16 cellular contexts compared by ENCODE assay signal in genomic region chr9:130090915-130091314, GRCh38.
"Had no signal": no experiment of that assay in that cellular context is flagged by ENCODE, and none has a peak within 500 bp of the region (broad histone marks: within the 10 kb centered on the region; RNA-seq: fewer than 3 reads in every experiment).

No MANE protein-coding gene starts in this region.

- H3K4me3 ChIP-seq: lower lobe of right lung had no signal

- DNase-seq: activated CD4-positive, alpha-beta T cell treated with anti-CD3 and anti-CD28 coated beads for 4 hours; activated CD8-positive, alpha-beta T cell treated with anti-CD3 and anti-CD28 coated beads, Interleukin-2, amount 10 ng/mL, durations not matched to agents 7 days and 5 days; activated naive CD4-positive, alpha-beta T cell treated with anti-CD3 and anti-CD28 coated beads, Interleukin-2, amount 10 ng/mL, durations not matched to agents 7 days and 5 days; amniotic stem cell; hippocampal formation; lower lobe of right lung; right cardiac atrium; small intestine; substantia nigra; T1000 had no signal

- H3K27me3 Mint-ChIP-seq: activated naive CD4-positive, alpha-beta T cell treated with anti-CD3 and anti-CD28 coated beads, Interleukin-2, amount 10 ng/mL, durations not matched to agents 7 days and 5 days; type B pancreatic cell had no signal

- H3K4me1 Mint-ChIP-seq: mesothelial cell of epicardium had no signal

- H3K27ac ChIP-seq: lower lobe of right lung, neutrophil, VCaP had no signal

- ATAC-seq: activated CD8-positive, alpha-beta T cell treated with anti-CD3 and anti-CD28 coated beads, Interleukin-2, amount 10 ng/mL, durations not matched to agents 7 days and 5 days; lower lobe of right lung; right cardiac atrium; stimulated activated effector memory CD8-positive, alpha-beta T cell treated with anti-CD3 and anti-CD28 coated beads, Interleukin-12 subunit alpha, Interleukin-12 subunit beta, amount 100 ng/mL, for 72 hours had no signal

- H3K4me3 Mint-ChIP-seq: activated CD8-positive, alpha-beta T cell treated with anti-CD3 and anti-CD28 coated beads, Interleukin-2, amount 10 ng/mL, durations not matched to agents 7 days and 5 days; activated naive CD4-positive, alpha-beta T cell treated with anti-CD3 and anti-CD28 coated beads, Interleukin-2, amount 10 ng/mL, durations not matched to agents 7 days and 5 days; mesothelial cell of epicardium; stimulated activated effector memory CD8-positive, alpha-beta T cell treated with anti-CD3 and anti-CD28 coated beads, Interleukin-12 subunit alpha, Interleukin-12 subunit beta, amount 100 ng/mL, for 72 hours; type B pancreatic cell had no signal

- H3K9me3 Mint-ChIP-seq: activated naive CD4-positive, alpha-beta T cell treated with anti-CD3 and anti-CD28 coated beads, Interleukin-2, amount 10 ng/mL, durations not matched to agents 7 days and 5 days; activated T-helper 2 cell treated with anti-CD3 and anti-CD28 coated beads, Interferon-gamma antibody, Interleukin-2, Interleukin-4, amounts not matched to agents 10 μg/mL and 5 μg/mL and 100 μg/mL, durations not matched to agents 14 hours and 24 hours and 36 hours; mesothelial cell of epicardium; stimulated activated effector memory CD8-positive, alpha-beta T cell treated with anti-CD3 and anti-CD28 coated beads, Interleukin-12 subunit alpha, Interleukin-12 subunit beta, amount 100 ng/mL, for 72 hours; type B pancreatic cell had no signal

- H3K27me3 ChIP-seq: neutrophil had no signal

- H3K27ac Mint-ChIP-seq: activated CD8-positive, alpha-beta T cell treated with anti-CD3 and anti-CD28 coated beads, Interleukin-2, amount 10 ng/mL, durations not matched to agents 7 days and 5 days; activated naive CD4-positive, alpha-beta T cell treated with anti-CD3 and anti-CD28 coated beads, Interleukin-2, amount 10 ng/mL, durations not matched to agents 7 days and 5 days; activated T-helper 2 cell treated with anti-CD3 and anti-CD28 coated beads, Interferon-gamma antibody, Interleukin-2, Interleukin-4, amounts not matched to agents 10 μg/mL and 5 μg/mL and 100 μg/mL, durations not matched to agents 14 hours and 24 hours and 36 hours; mesothelial cell of epicardium; stimulated activated effector memory CD8-positive, alpha-beta T cell treated with anti-CD3 and anti-CD28 coated beads, Interleukin-12 subunit alpha, Interleukin-12 subunit beta, amount 100 ng/mL, for 72 hours; type B pancreatic cell had no signal

- H3K9me3 ChIP-seq: lower lobe of right lung, neutrophil had no signal
